Comparison of ENCODE assay signal across 9 cellular contexts in genomic region chrX:149950681-149951080, GRCh38. TPM values are rescaled to one million over a fixed set of nuclear protein-coding genes. Genes with fewer than 3 reads are reported as not detected.
DNase-seq lines count a peak whose midpoint lies in the region; ATAC-seq and TF ChIP-seq lines count a peak whose summit lies in the region.
"Had no signal": no experiment of that assay in that cellular context is flagged by ENCODE, and none has a peak within 500 bp of the region (broad histone marks: within the 10 kb centered on the region; RNA-seq: fewer than 3 reads in every experiment).

No MANE protein-coding gene starts in this region.

- POLR2A ChIA-PET in HCT116 (lab: Charles Lee) = no interaction called here

- no peak overlapping the region for H3K27ac Mint-ChIP-seq in Calu3 (ENCODE audit: unreplicated experiment)
- H3K27ac Mint-ChIP-seq: IgD-negative memory B cell had no signal

- H3K36me3 ChIP-seq in HCT116 (ENCODE audit: control insufficient read depth in 1 of 2, insufficient read depth in 2 of 2, low read length in 2 of 2) = no peaks in the 10 kb centered on the region
- no peaks in the 10 kb centered on the region for H3K36me3 ChIP-seq in testis (ENCODE audit: low read depth, missing control alignments)

- no peak overlapping the region for H2AFZ ChIP-seq in HCT116 (ENCODE audit: low read depth, low read length, poor library complexity, severe bottlenecking)

- H3K9me3 Mint-ChIP-seq in Calu3 (ENCODE audit: low read depth, unreplicated experiment) = no peaks in the 10 kb centered on the region
- H3K9me3 Mint-ChIP-seq: IgD-negative memory B cell had no signal

- TF ChIP-seq POLR2A in HCT116 (IDR thresholded peaks at IDR 0.05; ENCODE audit: borderline replicate concordance, extremely low read depth, insufficient read depth, insufficient read length) (no peak), testis (IDR thresholded peaks at IDR 0.05) (no peak)

- BruUV-seq in Calu3 (replicated peaks; lab: Mats Ljungman, UMichigan) (no TSS peak), HCT116 (replicated peaks; lab: Mats Ljungman, UMichigan) (no TSS peak)

- no peaks in the 10 kb centered on the region for H4K20me1 ChIP-seq in HCT116 (ENCODE audit: insufficient read depth)

- no peak overlapping the region for H3K27ac ChIP-seq in HCT116 (ENCODE audit: low read depth, low read length)
- H3K27ac ChIP-seq in testis = no peak overlapping the region

- RAD21 ChIA-PET in HCT116 (lab: Charles Lee; ENCODE audit: low non-redundant PET in 1 of 2, low total read pairs in 2 of 2, uncharacterized antibody in 2 of 2, unreplicated experiment in 2 of 2) = no interaction called here

- in situ Hi-C loops in SK-MEL-5 (cut with HindIII; ENCODE audit: low pct_unique_long_range_greater_than_20kb, low sequenced_read_pairs) = no loop called here

- H3K4me3 ChIP-seq in HCT116 (replicated peaks in 1 of 2; ENCODE audit: low read depth in 1 of 2, low read length in 2 of 2) (no peak overlapping the region), testis (no peak overlapping the region)

- TF ChIP-seq CTCF in Calu3 (IDR thresholded peaks at IDR 0.05; ENCODE audit: unreplicated experiment) = peak; percentile 18
- peak; percentile 59 to 63 (median 61); a peak in 5 of 6 replicates for TF ChIP-seq CTCF in HCT116 (IDR thresholded peaks at IDR 0.05 in 2 of 3, conservative IDR thresholded peaks at IDR 0.05 in 1 of 3; ENCODE audit: borderline replicate concordance in 1 of 3, insufficient read depth in 1 of 3, low read depth in 2 of 3, low read length in 2 of 3)
- TF ChIP-seq CTCF in testis (IDR thresholded peaks at IDR 0.05) = peak; percentile 16 to 30 (median 23)

- H3K4me3 Mint-ChIP-seq in Calu3 (ENCODE audit: low read depth, unreplicated experiment) = no peak overlapping the region
- H3K4me3 Mint-ChIP-seq: IgD-negative memory B cell had no signal

- H3K4me2 ChIP-seq in HCT116 (ENCODE audit: low read length) = no peak overlapping the region

- H3K36me3 Mint-ChIP-seq in Calu3 (ENCODE audit: insufficient read depth, unreplicated experiment) = no peaks in the 10 kb centered on the region
- H3K36me3 Mint-ChIP-seq: IgD-negative memory B cell had no signal

- H3K9ac ChIP-seq in HCT116 (ENCODE audit: low read length) = no peak overlapping the region

- H3K9me2 ChIP-seq in HCT116 (ENCODE audit: insufficient read depth) = no peaks in the 10 kb centered on the region

- no peaks in the 10 kb centered on the region for H3K4me1 Mint-ChIP-seq in Calu3 (ENCODE audit: low read depth, unreplicated experiment)

- no peaks in the 10 kb centered on the region for H3K27me3 Mint-ChIP-seq in Calu3 (ENCODE audit: unreplicated experiment)
- H3K27me3 Mint-ChIP-seq: IgD-negative memory B cell had no signal

- no peaks in the 10 kb centered on the region for H3K9me3 ChIP-seq in HCT116 (ENCODE audit: control insufficient read depth in 1 of 2, insufficient read depth in 1 of 2, low read depth in 1 of 2, low read length in 2 of 2)
- no peaks in the 10 kb centered on the region for H3K9me3 ChIP-seq in testis

- 14 to 57% methylated on average over 1 of the region's 1 CpG for WGBS in testis, 2 donors

- H3K4me1 ChIP-seq in HCT116 (ENCODE audit: control insufficient read depth in 1 of 2, insufficient read depth in 2 of 2, low read length in 2 of 2) (no peaks in the 10 kb centered on the region), testis (no peaks in the 10 kb centered on the region)

- no peaks in the 10 kb centered on the region for H3K79me2 ChIP-seq in HCT116 (ENCODE audit: insufficient read depth, low read length)

- intact Hi-C loops in Calu3 (cut with micrococcal nuclease; ENCODE audit: unreplicated experiment) = no loop called here
- intact Hi-C loops in HCT116 (cut with micrococcal nuclease) = loop anchor here (2.0 kb wide), 1 partner anchor 730 kb away; no protein-coding TSS in a partner anchor
- intact Hi-C loops in testis (cut with DNase I; ENCODE audit: low total_unique reads) = no loop called here

- CTCF ChIA-PET in Calu3 (lab: Charles Lee) = interaction anchor here (0.7 kb wide), 2 partner anchors 267 to 532 kb away, joined by 3 to 4 read pairs; no protein-coding TSS in a partner anchor
- CTCF ChIA-PET in HCT116 (lab: Charles Lee) = interaction anchor here (0.8 to 1.2 kb wide), 4 partner anchors 11 to 730 kb away, joined by 3 to 13 read pairs (median 4); partner anchors contain the start of gene EOLA1

- DNase-seq in Calu3 (peak; percentile 35), HCT116 (ENCODE audit: low read depth, low spot score) (peak; percentile 45), SK-MEL-5 (ENCODE audit: low read depth, low spot score) (peak; percentile 59), globus pallidus (ENCODE audit: low spot score) (peak; percentile 5), testis (peak; percentile 41), GOT3 (lab: John Stamatoyannopoulos, UW) (no peak)
- DNase-seq in stimulated activated naive CD8-positive, alpha-beta T cell treated with anti-CD3 and anti-CD28 coated beads, Interleukin-15, Interleukin-2, amounts not matched to agents 100 U/mL and 50 U/mL, for 24 hours = no peak

- TF ChIP-seq RAD21 in HCT116 (IDR thresholded peaks at IDR 0.05; ENCODE audit: low read depth) = peak; percentile 63

- H3K27me3 ChIP-seq in HCT116 (ENCODE audit: insufficient read depth, low read length) (no peaks in the 10 kb centered on the region), testis (no peaks in the 10 kb centered on the region)

- ATAC-seq in HCT116 = peak; percentile 83
- no peak for ATAC-seq in stimulated activated naive CD8-positive, alpha-beta T cell treated with anti-CD3 and anti-CD28 coated beads, Interleukin-15, Interleukin-2, amounts not matched to agents 100 U/mL and 50 U/mL, for 24 hours
- ATAC-seq in GM21367 (IDR thresholded peaks at IDR 0.05; ENCODE audit: unreplicated experiment) = no peak

TF ChIP-seq in HCT116, 20 proteins besides CTCF, POLR2A, EP300 and RAD21 (continues in another document):
- TF ChIP-seq SRF (IDR thresholded peaks at IDR 0.05; ENCODE audit: low read depth) (no peak), ZNF274 (IDR thresholded peaks at IDR 0.05; ENCODE audit: low read depth, low read length) (no peak), REST (IDR thresholded peaks at IDR 0.05; ENCODE audit: low read depth) (no peak), YY1 (IDR thresholded peaks at IDR 0.05; ENCODE audit: extremely low read depth, insufficient replicate concordance, low read depth, low read length) (no peak), CBX3 (IDR thresholded peaks at IDR 0.05; ENCODE audit: low read depth) (no peak), EZH2phosphoT487 (IDR thresholded peaks at IDR 0.05; ENCODE audit: borderline replicate concordance) (no peak), ATF3 (IDR thresholded peaks at IDR 0.05) (no peak), EZH2 (IDR thresholded peaks at IDR 0.05) (no peak), TCF7L2 (IDR thresholded peaks at IDR 0.05; ENCODE audit: borderline replicate concordance, extremely low read depth, insufficient read depth, insufficient read length) (no peak), MAX (IDR thresholded peaks at IDR 0.05) (no peak), ZFX (IDR thresholded peaks at IDR 0.05) (no peak), ELF1 (IDR thresholded peaks at IDR 0.05; ENCODE audit: borderline replicate concordance, low read depth) (no peak), SIN3A (IDR thresholded peaks at IDR 0.05; ENCODE audit: low read depth) (no peak), FOSL1 (IDR thresholded peaks at IDR 0.05; ENCODE audit: low read depth) (no peak)

RNA-seq across cellular contexts. Expression of gene EOLA2, which starts 12.4 kb away (rescaled TPM):
- total RNA-seq in Calu3 (2022) (41.2 and 47.3 TPM in 2 replicates), HCT116 (2021; ENCODE audit: unreplicated experiment) (26.4 TPM), testis (10 to 100 TPM; 35.1 to 42.0 TPM)
- polyA plus RNA-seq in HCT116 (2012) = 25.7 and 33.6 TPM in 2 replicates
- 19.2 and 23.5 TPM in 2 replicates for total RNA-seq in SK-MEL-5 (2014; rRNA removed; shearing (Covaris generic))
- 30.8 and 35.3 TPM in 2 replicates for polyA plus RNA-seq in SK-MEL-5 (2015; cell fraction: cytosol; rRNA removed)
- 50.5 and 61.9 TPM in 2 replicates for polyA plus RNA-seq in SK-MEL-5 (2015; cell fraction: nucleus; rRNA removed)
- 28.0 TPM for polyA plus RNA-seq in testis (ENCODE audit: insufficient read depth, low read depth, low replicate concordance)

RNA-seq across cellular contexts. Expression of gene HSFX4, which starts 21.3 kb away (rescaled TPM):
- not detected in 2 replicates for total RNA-seq in Calu3 (2022)
- not detected for total RNA-seq in HCT116 (2021; ENCODE audit: unreplicated experiment)
- not detected in 2 replicates for polyA plus RNA-seq in HCT116 (2012)
- not detected in 2 replicates for total RNA-seq in SK-MEL-5 (2014; rRNA removed; shearing (Covaris generic))
- not detected in 2 replicates for polyA plus RNA-seq in SK-MEL-5 (2015; cell fraction: cytosol; rRNA removed)
- polyA plus RNA-seq in SK-MEL-5 (2015; cell fraction: nucleus; rRNA removed) = not detected in 2 replicates
- total RNA-seq in testis = 1 to 10 TPM; 2.4 to 6.0 TPM
- 9.7 TPM for polyA plus RNA-seq in testis (ENCODE audit: insufficient read depth, low read depth, low replicate concordance)
- polyA plus RNA-seq: IgD-negative memory B cell had no signal

Comparison
In these comparisons a context has a peak if more than half of its experiments do, and no peak if none do; other contexts are left out.
1. DNase-seq: peak in Calu3 (single experiment), HCT116 (single experiment), SK-MEL-5 (single experiment), globus pallidus (single experiment) and testis (single experiment); none in stimulated activated naive CD8-positive, alpha-beta T cell treated with anti-CD3 and anti-CD28 coated beads, Interleukin-15, Interleukin-2, amounts not matched to agents 100 U/mL and 50 U/mL, for 24 hours (single experiment) and GOT3 (single experiment).
2. Peak in every context shown above with its lines, with median percentiles within 50 percentile points of each other: CTCF ChIP-seq.